Comparison of ENCODE assay signal across 8 cellular contexts in genomic region chr18:35949903-35950627, GRCh38.
A peak's percentile ranks its signal among the peaks of the same experiment; 100 is the strongest.
DNase-seq lines count a peak whose midpoint lies in the region; ATAC-seq and TF ChIP-seq lines count a peak whose summit lies in the region.

No MANE protein-coding gene starts in this region.

- H3K4me1 ChIP-seq in mononuclear cell (ENCODE audit: insufficient read depth, low read length): peaks cover 7% of the 10 kb centered on the region

- DNase-seq in GM12864 (ENCODE audit: low read depth) (no peak), NCI-H82 (lab: John Stamatoyannopoulos, UW) (peak; percentile 82), erythroblast (lab: John Stamatoyannopoulos, UW) (peak; percentile 76 to 84)
- DNase-seq in activated CD8-positive, alpha-beta memory T cell treated with anti-CD3 and anti-CD28 coated beads, Interleukin-2, amount 50 U/mL, for 48 hours: peak; percentile 70
- peak; percentile 29 to 32 for DNase-seq in stimulated activated CD8-positive, alpha-beta memory T cell treated with anti-CD3 and anti-CD28 coated beads, Interleukin-7, amount 100 ng/mL, for 1 hour (ENCODE audit: low read depth in 2 of 2)

- H3K27me3 ChIP-seq in mononuclear cell (ENCODE audit: insufficient read depth, low read length): peaks cover 11% of the 10 kb centered on the region

- no peak for TF ChIP-seq POLR2A in erythroblast (IDR thresholded peaks at IDR 0.05; ENCODE audit: low read length)

- no peaks in the 10 kb centered on the region for H3K9me3 ChIP-seq in mononuclear cell (ENCODE audit: low read depth, low read length)

- ATAC-seq in HG03159 (IDR thresholded peaks at IDR 0.05; ENCODE audit: unreplicated experiment) (peak; percentile 58), GM18519 (IDR thresholded peaks at IDR 0.05; ENCODE audit: low FRiP score, unreplicated experiment) (no peak)

- peak; percentile 94 for TF ChIP-seq CTCF in GM12864 (IDR thresholded peaks at IDR 0.05; ENCODE audit: low read depth, low read length, missing control alignments)

- peak overlapping the region; percentile 41 for H3K4me3 ChIP-seq in GM12864 (ENCODE audit: low read depth, low read length)
- H3K4me3 ChIP-seq in mononuclear cell (ENCODE audit: low read length): peak overlapping the region; percentile 34
